In the genomic region with DNA sequence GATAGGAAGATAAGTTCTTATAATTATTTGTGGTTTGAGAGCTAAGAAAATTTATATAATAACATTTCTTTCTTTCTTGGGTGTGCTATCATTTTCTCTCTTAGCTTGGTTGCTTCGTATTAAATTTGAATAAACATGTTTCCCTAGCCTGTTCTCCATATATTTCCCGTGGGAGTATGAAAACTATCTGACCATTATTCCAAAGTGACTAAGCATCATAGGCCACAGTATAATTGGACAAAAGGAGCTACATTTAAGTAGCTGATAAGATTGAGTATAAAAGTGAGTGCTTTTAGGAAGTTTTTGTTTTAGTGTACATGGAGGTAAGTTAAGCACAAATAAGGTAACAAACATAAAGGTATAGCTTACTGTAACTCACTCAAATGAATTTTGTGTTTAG, we compare ENCODE assay signal across 26 cellular contexts. TPM values are rescaled to one million over a fixed set of nuclear protein-coding genes. Genes with fewer than 3 reads are reported as not detected.
"Had no signal": no experiment of that assay in that cellular context is flagged by ENCODE, and none has a peak within 500 bp of the region (broad histone marks: within the 10 kb centered on the region; RNA-seq: fewer than 3 reads in every experiment).

No MANE protein-coding gene starts in this region.

- H3K27ac Mint-ChIP-seq: activated B cell treated with CpG ODN at 0.5 μM for 24 hours; activated CD4-positive, alpha-beta T cell treated with anti-CD3 and anti-CD28 coated beads, Interleukin-2, amount 10 ng/mL, durations not matched to agents 24 days and 14 days; activated CD8-positive, alpha-beta memory T cell treated with anti-CD3 and anti-CD28 coated beads, Interleukin-2, amount 10 ng/mL, durations not matched to agents 7 days and 5 days; activated naive CD4-positive, alpha-beta T cell treated with anti-CD3 and anti-CD28 coated beads, Interleukin-2, amount 50 U/mL, for 72 hours; T-helper 1 cell treated with Interleukin-12 subunit alpha and Interleukin-12 subunit beta and Interleukin-4 antibody, amounts not matched to agents 30 μg/mL and 1 μg/mL, for 36 hours had no signal

- H3K9me3 ChIP-seq: breast epithelium had no signal

- H3K36me3 Mint-ChIP-seq: activated CD8-positive, alpha-beta memory T cell treated with anti-CD3 and anti-CD28 coated beads, Interleukin-2, amount 10 ng/mL, durations not matched to agents 7 days and 5 days; activated naive CD4-positive, alpha-beta T cell treated with anti-CD3 and anti-CD28 coated beads, Interleukin-2, amount 50 U/mL, for 72 hours had no signal

- H3K4me2 ChIP-seq: KMS-11 had no signal

- H3K9ac ChIP-seq: KMS-11 had no signal

- DNase-seq: activated B cell treated with CpG ODN at 0.5 μM for 24 hours; activated CD4-positive, alpha-beta T cell treated with anti-CD3 and anti-CD28 coated beads for 1 hour; activated CD4-positive, alpha-beta T cell treated with anti-CD3 and anti-CD28 coated beads, Interleukin-2, amount 10 ng/mL, durations not matched to agents 24 days and 14 days; activated CD4-positive, alpha-beta T cell treated with anti-CD3 and anti-CD28 coated beads, Interleukin-2, amount 50 U/mL, for 48 hours; activated CD8-positive, alpha-beta memory T cell treated with anti-CD3 and anti-CD28 coated beads, Interleukin-2, amount 10 ng/mL, durations not matched to agents 7 days and 5 days; activated effector memory CD4-positive, alpha-beta T cell treated with anti-CD3 and anti-CD28 coated beads, Interleukin-2, amount 50 U/mL, for 16 hours; activated naive CD4-positive, alpha-beta T cell treated with Interleukin-2 at 50 U/mL for 16 hours; activated T-cell treated with anti-CD3 and anti-CD28 coated beads, Interleukin-2, amount 50 U/mL, for 4 hours; central memory CD4-positive, alpha-beta T cell; MG63; MV-4-11; NCI-H1092 treated with DMSO at 0.1 percent for 48 hours; NCI-H1417 treated with DMSO at 0.1 percent for 48 hours; NCI-H1694; NCI-H2029; NCI-H2107; NCI-H2171 treated with DMSO at 0.1 percent for 48 hours; NCI-H226; NCI-H774; SHP77 treated with DMSO at 0.1 percent for 48 hours had no signal

- H3K9me3 Mint-ChIP-seq: activated B cell treated with CpG ODN at 0.5 μM for 24 hours; activated CD4-positive, alpha-beta T cell treated with anti-CD3 and anti-CD28 coated beads, Interleukin-2, amount 10 ng/mL, durations not matched to agents 24 days and 14 days; activated naive CD4-positive, alpha-beta T cell treated with anti-CD3 and anti-CD28 coated beads, Interleukin-2, amount 50 U/mL, for 72 hours; activated T-cell treated with anti-CD3 and anti-CD28 coated beads, Interleukin-2, amount 50 U/mL, for 4 hours; T-helper 1 cell treated with Interleukin-12 subunit alpha and Interleukin-12 subunit beta and Interleukin-4 antibody, amounts not matched to agents 30 μg/mL and 1 μg/mL, for 36 hours had no signal

- ATAC-seq: activated CD8-positive, alpha-beta memory T cell treated with anti-CD3 and anti-CD28 coated beads, Interleukin-2, amount 10 ng/mL, durations not matched to agents 7 days and 5 days; activated naive CD4-positive, alpha-beta T cell treated with anti-CD3 and anti-CD28 coated beads, Interleukin-2, amount 50 U/mL, for 72 hours; activated T-cell treated with anti-CD3 and anti-CD28 coated beads, Interleukin-2, amount 50 U/mL, for 4 hours; Panc1 had no signal

- H3K4me1 Mint-ChIP-seq: activated B cell treated with CpG ODN at 0.5 μM for 24 hours had no signal

- H3K27me3 ChIP-seq: breast epithelium, MG63 had no signal

- H3K4me3 Mint-ChIP-seq: activated B cell treated with CpG ODN at 0.5 μM for 24 hours; activated CD4-positive, alpha-beta T cell treated with anti-CD3 and anti-CD28 coated beads, Interleukin-2, amount 10 ng/mL, durations not matched to agents 24 days and 14 days; activated CD8-positive, alpha-beta memory T cell treated with anti-CD3 and anti-CD28 coated beads, Interleukin-2, amount 10 ng/mL, durations not matched to agents 7 days and 5 days; activated T-cell treated with anti-CD3 and anti-CD28 coated beads, Interleukin-2, amount 50 U/mL, for 4 hours; T-helper 1 cell treated with Interleukin-12 subunit alpha and Interleukin-12 subunit beta and Interleukin-4 antibody, amounts not matched to agents 30 μg/mL and 1 μg/mL, for 36 hours had no signal

- H3K4me3 ChIP-seq: breast epithelium, MG63 had no signal

- H3K36me3 ChIP-seq: breast epithelium had no signal

- H3K27ac ChIP-seq: breast epithelium, KMS-11 had no signal

- H3K4me1 ChIP-seq: breast epithelium had no signal

RNA-seq across cellular contexts. Expression of a gene that starts 8.4 kb away (rescaled TPM):
- total RNA-seq: activated CD4-positive, alpha-beta T cell treated with anti-CD3 and anti-CD28 coated beads, Interleukin-2, amount 10 ng/mL, durations not matched to agents 24 days and 14 days; activated CD8-positive, alpha-beta memory T cell treated with anti-CD3 and anti-CD28 coated beads, Interleukin-2, amount 10 ng/mL, durations not matched to agents 7 days and 5 days; OCI-LY7 had no signal
